ENCODE assay signal across 20 cellular contexts in genomic region chr15:59999064-59999377, GRCh38. TPM values are rescaled to one million over a fixed set of nuclear protein-coding genes. Genes with fewer than 3 reads are reported as not detected.
DNase-seq lines count a peak whose midpoint lies in the region; ATAC-seq, FAIRE-seq and TF ChIP-seq lines count a peak whose summit lies in the region.
"Had no signal": no experiment of that assay in that cellular context is flagged by ENCODE, and none has a peak within 500 bp of the region (broad histone marks: within the 10 kb centered on the region; RNA-seq: fewer than 3 reads in every experiment).

No MANE protein-coding gene starts in this region.

- H2AFZ ChIP-seq in H1 (ENCODE audit: low read length) = no peak overlapping the region
- H2AFZ ChIP-seq in neural progenitor cell (replicated peaks) = no peak overlapping the region

- peak overlapping the region; percentile 42; the same call in 1 of the 2 replicates for H2BK12ac ChIP-seq in H1 (ENCODE audit: low read depth, low read length)

- no peak overlapping the region for H2AK5ac ChIP-seq in H1 (ENCODE audit: low read depth, low read length)

- H3K9me3 ChIP-seq in HUES48 (ENCODE audit: control insufficient read depth, insufficient read depth, low read length) = no peaks in the 10 kb centered on the region
- no peaks in the 10 kb centered on the region for H3K9me3 ChIP-seq in H1 (ENCODE audit: insufficient read depth in 2 of 2, low read depth in 1 of 2, low read length in 1 of 2)
- no peaks in the 10 kb centered on the region for H3K9me3 ChIP-seq in neural progenitor cell (ENCODE audit: low read depth)
- H3K9me3 ChIP-seq in right lobe of liver = no peaks in the 10 kb centered on the region
- H3K9me3 ChIP-seq: breast epithelium, tibial nerve had no signal

- no peak overlapping the region for H3K23ac ChIP-seq in H1 (ENCODE audit: insufficient read length)

- H2BK120ac ChIP-seq in H1 (replicated peaks; ENCODE audit: low read depth, low read length) = no peak overlapping the region

- FAIRE-seq in H1 (lab: Jason Lieb, UNC) = no peak
- FAIRE-seq: D721Med had no signal

- peaks cover 97% of the 10 kb centered on the region for H3K27me3 Mint-ChIP-seq in activated CD4-positive, alpha-beta T cell treated with anti-CD3 and anti-CD28 coated beads, Interleukin-2, amount 10 ng/mL, durations not matched to agents 24 days and 14 days
- peaks cover 51% of the 10 kb centered on the region for H3K27me3 Mint-ChIP-seq in neural progenitor cell (ENCODE audit: insufficient read depth, low read depth)

- no peak overlapping the region for H4K5ac ChIP-seq in H1 (ENCODE audit: insufficient read length, low read depth, low read length)

- H3K36me3 ChIP-seq in HUES48 (ENCODE audit: control insufficient read depth, insufficient read depth, low read length) = no peaks in the 10 kb centered on the region
- no peaks in the 10 kb centered on the region for H3K36me3 ChIP-seq in H1 (ENCODE audit: control insufficient read depth in 2 of 4, insufficient read depth in 4 of 4, low read length in 3 of 4)
- no peaks in the 10 kb centered on the region for H3K36me3 ChIP-seq in neural progenitor cell
- no peaks in the 10 kb centered on the region for H3K36me3 ChIP-seq in right lobe of liver
- H3K36me3 ChIP-seq: breast epithelium, tibial nerve had no signal

- H3K14ac ChIP-seq in H1 (ENCODE audit: insufficient read length) = no peak overlapping the region

- H3K4me3 ChIP-seq in HUES48 (ENCODE audit: low read depth, low read length) (peak overlapping the region; percentile 68), H1 (ENCODE audit: extremely low read depth in 1 of 4, insufficient read depth in 2 of 4, low read depth in 3 of 4, low read length in 4 of 4) (peak overlapping the region; percentile 26 to 63 (median 58); a peak in 5 of 8 replicates), neural progenitor cell (peak overlapping the region; percentile 69), right lobe of liver (no peak overlapping the region)
- H3K4me3 ChIP-seq: breast epithelium, tibial nerve had no signal

- H4K20me1 ChIP-seq in H1 (replicated peaks in 1 of 2; ENCODE audit: control insufficient read depth in 1 of 2, insufficient read depth in 2 of 2, low read length in 2 of 2) (peaks cover 0 to 2% of the 10 kb centered on the region in 2 experiments), neural progenitor cell (ENCODE audit: low read depth) (peaks cover 87% of the 10 kb centered on the region)

- H3K79me1 ChIP-seq in H1 (ENCODE audit: low read depth, low read length) = no peaks in the 10 kb centered on the region

- H3K4me1 Mint-ChIP-seq in activated CD4-positive, alpha-beta T cell treated with anti-CD3 and anti-CD28 coated beads, Interleukin-2, amount 10 ng/mL, durations not matched to agents 24 days and 14 days = peaks cover 56% of the 10 kb centered on the region
- H3K4me1 Mint-ChIP-seq in neural progenitor cell = peaks cover 78% of the 10 kb centered on the region

- no peak for TF ChIP-seq CTCF in H1 (IDR thresholded peaks at IDR 0.05; ENCODE audit: control extremely low read depth in 1 of 3, insufficient read depth in 1 of 3, low read depth in 1 of 3, low read length in 3 of 3)
- no peak for TF ChIP-seq CTCF in neural progenitor cell (IDR thresholded peaks at IDR 0.05)
- no peak for TF ChIP-seq CTCF in right lobe of liver (IDR thresholded peaks at IDR 0.05)

- peaks cover 0 to 11% of the 10 kb centered on the region in 2 experiments; a peak in 1 of 4 replicates for H3K79me2 ChIP-seq in H1 (ENCODE audit: control insufficient read depth in 1 of 2, insufficient read depth in 2 of 2, low read length in 2 of 2)
- peaks cover 38% of the 10 kb centered on the region for H3K79me2 ChIP-seq in neural progenitor cell (ENCODE audit: low read depth)

- CTCF ChIA-PET in H1 (lab: Charles Lee; ENCODE audit: partially characterized antibody) = no interaction called here

- H3K4me1 ChIP-seq in HUES48 (ENCODE audit: control insufficient read depth, insufficient read depth, low read length) = peaks cover 50% of the 10 kb centered on the region
- peaks cover 19 to 43% (median 21%) of the 10 kb centered on the region in 4 experiments; a peak in 6 of 7 replicates for H3K4me1 ChIP-seq in H1 (replicated peaks in 1 of 4; ENCODE audit: control insufficient read depth in 3 of 4, insufficient read depth in 4 of 4, low read length in 3 of 4)
- peaks cover 81% of the 10 kb centered on the region for H3K4me1 ChIP-seq in neural progenitor cell
- peaks cover 0 to 6% (median under 1%) of the 10 kb centered on the region in 4 donors for H3K4me1 ChIP-seq in right lobe of liver

- POLR2A ChIA-PET in H1 (lab: Charles Lee; ENCODE audit: partially characterized antibody) = interaction anchor here (0.7 to 1.2 kb wide), 3 partner anchors 10 to 82 kb away, joined by 3 to 4 read pairs (median 4); no protein-coding TSS in a partner anchor

- ATAC-seq in right lobe of liver = no peak
- ATAC-seq: effector memory CD8-positive, alpha-beta T cell had no signal

- H2BK20ac ChIP-seq in H1 (ENCODE audit: low read length) = no peak overlapping the region

- H3K9ac ChIP-seq in HUES48 (ENCODE audit: low read depth, low read length) (no peak overlapping the region), H1 (replicated peaks in 1 of 4; ENCODE audit: extremely low read depth in 1 of 4, low read depth in 3 of 4, low read length in 3 of 4) (no peak overlapping the region), neural progenitor cell (no peak overlapping the region)

- H3K27ac ChIP-seq in HUES48 (ENCODE audit: low read depth, low read length) = peak overlapping the region; percentile 91
- no peak overlapping the region for H3K27ac ChIP-seq in H1 (ENCODE audit: low read depth, low read length)
- H3K27ac ChIP-seq in neural progenitor cell = no peak overlapping the region
- H3K27ac ChIP-seq in right lobe of liver = no peak overlapping the region
- H3K27ac ChIP-seq: breast epithelium, tibial nerve had no signal

- H3K4me2 ChIP-seq in H1 (ENCODE audit: insufficient read depth in 1 of 2, low read depth in 2 of 2, low read length in 2 of 2) (peak overlapping the region; percentile 98 to 100), neural progenitor cell (peak overlapping the region; percentile 97)

- peaks cover 10% of the 10 kb centered on the region for H3K36me3 Mint-ChIP-seq in activated CD4-positive, alpha-beta T cell treated with anti-CD3 and anti-CD28 coated beads, Interleukin-2, amount 10 ng/mL, durations not matched to agents 24 days and 14 days (ENCODE audit: low read depth)
- no peaks in the 10 kb centered on the region for H3K36me3 Mint-ChIP-seq in neural progenitor cell

- peak overlapping the region; percentile 41; the same call in 1 of the 2 replicates for H2BK5ac ChIP-seq in H1 (ENCODE audit: low read depth, low read length)

- no peak overlapping the region for H3K56ac ChIP-seq in H1 (replicated peaks; ENCODE audit: insufficient read length, low read depth, low read length)

- peak; percentile 54 for DNase-seq in activated CD4-positive, alpha-beta T cell treated with anti-CD3 and anti-CD28 coated beads, Interleukin-2, amount 10 ng/mL, durations not matched to agents 24 days and 14 days
- DNase-seq in activated CD4-positive, alpha-beta T cell treated with anti-CD3 and anti-CD28 coated beads for 4 hours = no peak
- peak in 1 of 2 experiments; percentile 60 for DNase-seq in H1 (ENCODE audit: low read depth in 1 of 2, low spot score in 2 of 2)
- peak; percentile 71 for DNase-seq in neural progenitor cell (ENCODE audit: low spot score)
- DNase-seq in COR-L47 (lab: John Stamatoyannopoulos, UW) = no peak
- DNase-seq in ACHN = no peak
- DNase-seq in right lobe of liver = no peak
- DNase-seq: activated naive CD4-positive, alpha-beta T cell treated with anti-CD3 and anti-CD28 coated beads for 36 hours; effector memory CD8-positive, alpha-beta T cell; GOT3; NCI-H2171; stimulated activated CD4-positive, alpha-beta T cell treated with anti-CD3 and anti-CD28 coated beads, Interleukin-4, amount 100 ng/mL, for 4 hours had no signal

- TF ChIP-seq POLR2A in H1 (IDR thresholded peaks at IDR 0.05; ENCODE audit: control extremely low read depth in 1 of 2, low read depth in 2 of 2, low read length in 2 of 2) = no peak
- TF ChIP-seq POLR2A in right lobe of liver (IDR thresholded peaks at IDR 0.05) = no peak

- H4K8ac ChIP-seq in H1 (ENCODE audit: extremely low read depth, insufficient read depth, low read length) = no peak overlapping the region

- WGBS in H1 (ENCODE audit: extremely low coverage in 1 of 2, insufficient coverage in 1 of 2, insufficient read length in 1 of 2, insufficient replicate concordance in 2 of 2, low coverage in 1 of 2, low lambda C conversion rate in 2 of 2, missing lambda C conversion rate in 1 of 2), 2 experiments = 1% methylated on average over 4 of the region's 4 CpGs; no CpG with 5 or more reads in 1 of the 2 experiments
- 0% methylated on average over 2 of the region's 4 CpGs for WGBS in right lobe of liver (ENCODE audit: insufficient coverage, low coverage, low lambda C conversion rate, missing lambda C conversion rate)

- H2BK15ac ChIP-seq in H1 (ENCODE audit: low read length) = no peak overlapping the region

- no peak overlapping the region for H3K4ac ChIP-seq in H1 (replicated peaks; ENCODE audit: insufficient read length, low read depth, low read length)

- intact Hi-C loops in activated CD4-positive, alpha-beta T cell treated with anti-CD3 and anti-CD28 coated beads, Interleukin-2, amount 10 ng/mL, durations not matched to agents 24 days and 14 days (cut with micrococcal nuclease) = loop anchor here (5.0 kb wide), 1 partner anchor 328 kb away; no protein-coding TSS in a partner anchor
- intact Hi-C loops in right lobe of liver (cut with DNase I) = no loop called here

- H4K91ac ChIP-seq in H1 (replicated peaks; ENCODE audit: insufficient read length, low read length) = no peak overlapping the region

- in situ Hi-C loops in ACHN (cut with HindIII; ENCODE audit: low pct_ligation_motif_present, low pct_unique_long_range_greater_than_20kb, low sequenced_read_pairs) = no loop called here

- TF ChIP-seq EP300 in H1 (IDR thresholded peaks at IDR 0.05; ENCODE audit: borderline replicate concordance in 1 of 2, low read depth in 2 of 2, low read length in 2 of 2) = no peak

- H3K23me2 ChIP-seq in H1 (ENCODE audit: low read depth, low read length) = peaks cover 50% of the 10 kb centered on the region

- no peak overlapping the region for H3K4me3 Mint-ChIP-seq in activated CD4-positive, alpha-beta T cell treated with anti-CD3 and anti-CD28 coated beads, Interleukin-2, amount 10 ng/mL, durations not matched to agents 24 days and 14 days
- H3K4me3 Mint-ChIP-seq in neural progenitor cell = peak overlapping the region; percentile 80
- H3K4me3 Mint-ChIP-seq: activated naive CD4-positive, alpha-beta T cell treated with anti-CD3 and anti-CD28 coated beads for 36 hours; effector memory CD8-positive, alpha-beta T cell had no signal

- no peak overlapping the region for H3K27ac Mint-ChIP-seq in activated CD4-positive, alpha-beta T cell treated with anti-CD3 and anti-CD28 coated beads, Interleukin-2, amount 10 ng/mL, durations not matched to agents 24 days and 14 days
- peak overlapping the region; percentile 97 for H3K27ac Mint-ChIP-seq in neural progenitor cell
- H3K27ac Mint-ChIP-seq: activated naive CD4-positive, alpha-beta T cell treated with anti-CD3 and anti-CD28 coated beads for 36 hours; effector memory CD8-positive, alpha-beta T cell had no signal

- no peak for TF ChIP-seq RAD21 in H1 (IDR thresholded peaks at IDR 0.05 in 1 of 2, conservative IDR thresholded peaks at IDR 0.05 in 1 of 2; ENCODE audit: low read depth in 2 of 2, low read length in 2 of 2)

- no peak overlapping the region for H3K18ac ChIP-seq in H1 (ENCODE audit: extremely low read depth, low read length)

- H3K27me3 ChIP-seq in HUES48 (ENCODE audit: control insufficient read depth, insufficient read depth, low read length) (peaks cover 63% of the 10 kb centered on the region), H1 (replicated peaks in 1 of 4; ENCODE audit: control insufficient read depth in 3 of 4, extremely low read depth in 1 of 4, insufficient read depth in 3 of 4, low read length in 3 of 4) (peaks cover 17 to 68% (median 49%) of the 10 kb centered on the region in 4 experiments; a peak in 6 of 7 replicates), neural progenitor cell (peaks cover 87% of the 10 kb centered on the region), right lobe of liver (peaks cover 40 to 79% of the 10 kb centered on the region in 2 donors)

- peaks cover 19% of the 10 kb centered on the region for H3K9me3 Mint-ChIP-seq in activated CD4-positive, alpha-beta T cell treated with anti-CD3 and anti-CD28 coated beads, Interleukin-2, amount 10 ng/mL, durations not matched to agents 24 days and 14 days
- no peaks in the 10 kb centered on the region for H3K9me3 Mint-ChIP-seq in neural progenitor cell
- H3K9me3 Mint-ChIP-seq: activated naive CD4-positive, alpha-beta T cell treated with anti-CD3 and anti-CD28 coated beads for 36 hours had no signal

- peaks cover 84% of the 10 kb centered on the region for H3F3A ChIP-seq in neural progenitor cell (ENCODE audit: low read depth)

RNA-seq across cellular contexts. Expression of gene FOXB1, which starts 5.1 kb away (rescaled TPM):
- 0.54 and 0.68 TPM in 2 replicates for total RNA-seq in activated CD4-positive, alpha-beta T cell treated with anti-CD3 and anti-CD28 coated beads, Interleukin-2, amount 10 ng/mL, durations not matched to agents 24 days and 14 days
- 1.5 and 2.1 TPM in 2 replicates for total RNA-seq in H1 (2021; fragmentation: NEBNext Ultra II Directional; extraction: Animal tissue kit (Norgen Biotek cat#: 25700))
- 0.92 and 2.7 TPM in 2 replicates for polyA plus RNA-seq in H1 (2011; rRNA removed)
- 1.1 TPM for polyA plus RNA-seq in H1 (2011; cell fraction: cytosol; rRNA removed)
- polyA plus RNA-seq in H1 (2011; cell fraction: nucleus; rRNA removed) = 1.4 TPM
- polyA plus RNA-seq in H1 (2012, experiment 1 of 2) = 0.98 to 1.2 TPM (median 1.0 TPM) in 4 replicates
- 0.89 TPM for polyA plus RNA-seq in H1 (2012, experiment 2 of 2)
- polyA plus RNA-seq in H1 (2013, experiment 1 of 2) = 2.1 TPM
- polyA plus RNA-seq in H1 (2013, experiment 2 of 2) = 1.8 TPM
- polyA minus RNA-seq in H1 (2011; rRNA and poly(A)+ RNA removed) = 0.05 and 0.41 TPM in 2 replicates
- polyA minus RNA-seq in H1 (2011; cell fraction: cytosol; rRNA and poly(A)+ RNA removed) = 0.95 TPM
- 1.6 TPM for polyA minus RNA-seq in H1 (2011; cell fraction: nucleus; rRNA and poly(A)+ RNA removed)
- total RNA-seq in neural progenitor cell (ENCODE audit: low replicate concordance) (7.3 and 9.6 TPM in 2 replicates), right lobe of liver (not detected)
- total RNA-seq: activated naive CD4-positive, alpha-beta T cell treated with anti-CD3 and anti-CD28 coated beads for 36 hours; breast epithelium; fibroblast of villous mesenchyme; lung microvascular endothelial cell; omental fat pad; SK-MEL-5; tibial nerve had no signal

Comparison
In these comparisons a context has a peak if more than half of its experiments do, and no peak if none do; other contexts are left out.
1. DNase-seq: peak in activated CD4-positive, alpha-beta T cell treated with anti-CD3 and anti-CD28 coated beads, Interleukin-2, amount 10 ng/mL, durations not matched to agents 24 days and 14 days (single experiment) and neural progenitor cell (single experiment); none in activated CD4-positive, alpha-beta T cell treated with anti-CD3 and anti-CD28 coated beads for 4 hours (0 of 2), COR-L47 (single experiment), ACHN (single experiment) and right lobe of liver (0 of 3).
2. H3K4me3 ChIP-seq: peak in HUES48 (single experiment), H1 (4 of 4) and neural progenitor cell (single experiment); none in right lobe of liver (0 of 3).